In genomic region chr7:43686991-43687390, GRCh38 we compare ENCODE assay signal across 16 cellular contexts. TPM values are rescaled to one million over a fixed set of nuclear protein-coding genes. Genes with fewer than 3 reads are reported as not detected.
A peak's percentile ranks its signal among the peaks of the same experiment; 100 is the strongest.
DNase-seq lines count a peak whose midpoint lies in the region; ATAC-seq and TF ChIP-seq lines count a peak whose summit lies in the region.
"Had no signal": no experiment of that assay in that cellular context is flagged by ENCODE, and none has a peak within 500 bp of the region (broad histone marks: within the 10 kb centered on the region; RNA-seq: fewer than 3 reads in every experiment).

No MANE protein-coding gene starts in this region.

- H2AK5ac ChIP-seq in mesendoderm (ENCODE audit: low read length) (no peak overlapping the region), mesenchymal stem cell (ENCODE audit: low read length, severe bottlenecking) (no peak overlapping the region)

- CTCF ChIA-PET in WTC11 (lab: Charles Lee): interaction anchor here (1.1 to 4.0 kb wide), 2 partner anchors 13 to 105 kb away, joined by 4 to 20 read pairs; partner anchors contain the start of gene STK17A

- WGBS in mesendoderm (ENCODE audit: extremely low coverage, insufficient coverage, low lambda C conversion rate): no CpG with 5 or more reads among the region's 2 CpGs
- WGBS in mesenchymal stem cell: 94% methylated on average over 1 of the region's 2 CpGs

- ATAC-seq in activated naive CD4-positive, alpha-beta T cell treated with anti-CD3 and anti-CD28 coated beads, Interleukin-2, amount 50 U/mL, for 72 hours: no peak
- ATAC-seq in WTC11: no peak
- ATAC-seq in GM18517 (IDR thresholded peaks at IDR 0.05; ENCODE audit: unreplicated experiment): no peak
- ATAC-seq: HCT116, HepG2 had no signal

- H3K14ac ChIP-seq in mesenchymal stem cell (ENCODE audit: low read length in 2 of 2): no peak overlapping the region

- H3K27ac ChIP-seq in mesendoderm (ENCODE audit: low read depth, low read length): no peak overlapping the region
- H3K27ac ChIP-seq in mesenchymal stem cell (ENCODE audit: low read length, poor library complexity, severe bottlenecking): no peak overlapping the region
- H3K27ac ChIP-seq in colonic mucosa: no peak overlapping the region
- H3K27ac ChIP-seq: 22Rv1, GM23248 had no signal

- no peak overlapping the region for H3K4me3 Mint-ChIP-seq in activated naive CD4-positive, alpha-beta T cell treated with anti-CD3 and anti-CD28 coated beads, Interleukin-2, amount 50 U/mL, for 24 hours
- H3K4me3 Mint-ChIP-seq in WTC11 (no peak overlapping the region), progenitor cell of endocrine pancreas (ENCODE audit: low read depth) (no peak overlapping the region)
- H3K4me3 Mint-ChIP-seq: CD14-positive monocyte had no signal

- H3K9me3 Mint-ChIP-seq in activated naive CD4-positive, alpha-beta T cell treated with anti-CD3 and anti-CD28 coated beads, Interleukin-2, amount 50 U/mL, for 24 hours: peaks cover 5% of the 10 kb centered on the region
- peaks cover 5 to 10% of the 10 kb centered on the region in 2 donors for H3K9me3 Mint-ChIP-seq in activated naive CD4-positive, alpha-beta T cell treated with anti-CD3 and anti-CD28 coated beads, Interleukin-2, amount 50 U/mL, for 72 hours
- H3K9me3 Mint-ChIP-seq in WTC11: peaks cover 34% of the 10 kb centered on the region
- H3K9me3 Mint-ChIP-seq in progenitor cell of endocrine pancreas (ENCODE audit: low read depth): peaks cover 21% of the 10 kb centered on the region

- no peak for DNase-seq in activated naive CD4-positive, alpha-beta T cell treated with anti-CD3 and anti-CD28 coated beads, Interleukin-2, amount 50 U/mL, for 72 hours (ENCODE audit: low spot score in 2 of 2)
- DNase-seq in WTC11 (ENCODE audit: low spot score): no peak
- DNase-seq in mesendoderm: no peak
- DNase-seq in progenitor cell of endocrine pancreas (ENCODE audit: low spot score, unreplicated experiment): no peak
- DNase-seq in mesenchymal stem cell: no peak
- no peak for DNase-seq in colonic mucosa
- DNase-seq: DMS 273 treated with DMSO at 0.1 percent for 48 hours, DND-41, GDM1, GM23248 had no signal

- H3K4me2 ChIP-seq in mesendoderm (ENCODE audit: low read length): no peak overlapping the region
- H3K4me2 ChIP-seq in mesenchymal stem cell (ENCODE audit: low read length, poor library complexity, severe bottlenecking): no peak overlapping the region

- H3K4ac ChIP-seq in mesendoderm (ENCODE audit: low read depth, low read length) (no peak overlapping the region), mesenchymal stem cell (ENCODE audit: low read depth in 1 of 2, low read length in 2 of 2) (no peak overlapping the region)

- H3K36me3 Mint-ChIP-seq in activated naive CD4-positive, alpha-beta T cell treated with anti-CD3 and anti-CD28 coated beads, Interleukin-2, amount 50 U/mL, for 24 hours: peaks cover 18% of the 10 kb centered on the region
- H3K36me3 Mint-ChIP-seq in activated naive CD4-positive, alpha-beta T cell treated with anti-CD3 and anti-CD28 coated beads, Interleukin-2, amount 50 U/mL, for 72 hours: peaks cover 5 to 50% of the 10 kb centered on the region in 2 donors
- peaks cover 28% of the 10 kb centered on the region for H3K36me3 Mint-ChIP-seq in WTC11
- H3K36me3 Mint-ChIP-seq in progenitor cell of endocrine pancreas (ENCODE audit: insufficient read depth): peaks cover 26% of the 10 kb centered on the region

- H3K79me2 ChIP-seq in mesendoderm (ENCODE audit: control insufficient read depth, insufficient read depth, low read length): peaks cover 48% of the 10 kb centered on the region

- H4K5ac ChIP-seq in mesendoderm (ENCODE audit: low read length): no peak overlapping the region

- H2BK120ac ChIP-seq in mesendoderm (ENCODE audit: low read depth, low read length) (no peak overlapping the region), mesenchymal stem cell (ENCODE audit: low read depth, low read length) (no peak overlapping the region)

- H3K27me3 ChIP-seq in mesendoderm (ENCODE audit: insufficient read depth, low read length, poor library complexity) (no peaks in the 10 kb centered on the region), mesenchymal stem cell (ENCODE audit: control insufficient read depth in 1 of 2, insufficient read depth in 1 of 2, low read length in 2 of 2) (no peaks in the 10 kb centered on the region), colonic mucosa (no peaks in the 10 kb centered on the region)

- POLR2A ChIA-PET in WTC11 (lab: Charles Lee): no interaction called here

- intact Hi-C loops in colonic mucosa (cut with DNase I): no loop called here

- no peak overlapping the region for H3K56ac ChIP-seq in mesendoderm (ENCODE audit: low read length)

- no peak overlapping the region for H3K18ac ChIP-seq in mesendoderm (ENCODE audit: low read length)
- H3K18ac ChIP-seq in mesenchymal stem cell (ENCODE audit: low read depth in 1 of 2, low read length in 2 of 2): no peak overlapping the region

- peaks cover 18% of the 10 kb centered on the region for H3K79me1 ChIP-seq in mesendoderm (ENCODE audit: low read length)
- H3K79me1 ChIP-seq in mesenchymal stem cell (replicated peaks; ENCODE audit: low read length, poor library complexity, severe bottlenecking): peaks cover 23% of the 10 kb centered on the region

- no peak overlapping the region for H2AFZ ChIP-seq in mesenchymal stem cell (ENCODE audit: low read depth, low read length)
- H2AFZ ChIP-seq: GM23248 had no signal

- no peaks in the 10 kb centered on the region for H3K4me1 ChIP-seq in mesendoderm (ENCODE audit: control insufficient read depth, low read depth, low read length)
- H3K4me1 ChIP-seq in mesenchymal stem cell (ENCODE audit: control insufficient read depth, insufficient read depth, low read depth, low read length): peaks cover 3% of the 10 kb centered on the region
- H3K4me1 ChIP-seq in colonic mucosa: no peaks in the 10 kb centered on the region

- H3K27ac Mint-ChIP-seq in activated naive CD4-positive, alpha-beta T cell treated with anti-CD3 and anti-CD28 coated beads, Interleukin-2, amount 50 U/mL, for 24 hours: peak overlapping the region; percentile 71
- no peak overlapping the region for H3K27ac Mint-ChIP-seq in activated naive CD4-positive, alpha-beta T cell treated with anti-CD3 and anti-CD28 coated beads, Interleukin-2, amount 50 U/mL, for 72 hours
- peak overlapping the region; percentile 13; the same call in 1 of the 2 replicates for H3K27ac Mint-ChIP-seq in WTC11
- H3K27ac Mint-ChIP-seq in progenitor cell of endocrine pancreas: no peak overlapping the region
- H3K27ac Mint-ChIP-seq: CD14-positive monocyte had no signal

- no peak overlapping the region for H2BK12ac ChIP-seq in mesenchymal stem cell (ENCODE audit: low read length in 2 of 2)

- TF ChIP-seq CTCF in WTC11 (IDR thresholded peaks at IDR 0.05): no peak
- no peak for TF ChIP-seq CTCF in progenitor cell of endocrine pancreas (IDR thresholded peaks at IDR 0.05; ENCODE audit: unreplicated experiment)
- TF ChIP-seq CTCF in colonic mucosa (IDR thresholded peaks at IDR 0.05): no peak

- H3K27me3 Mint-ChIP-seq in activated naive CD4-positive, alpha-beta T cell treated with anti-CD3 and anti-CD28 coated beads, Interleukin-2, amount 50 U/mL, for 24 hours: no peaks in the 10 kb centered on the region
- no peaks in the 10 kb centered on the region for H3K27me3 Mint-ChIP-seq in WTC11 (ENCODE audit: low read depth)
- H3K27me3 Mint-ChIP-seq in progenitor cell of endocrine pancreas: no peaks in the 10 kb centered on the region

- H3K4me1 Mint-ChIP-seq in activated naive CD4-positive, alpha-beta T cell treated with anti-CD3 and anti-CD28 coated beads, Interleukin-2, amount 50 U/mL, for 24 hours: peaks cover 68% of the 10 kb centered on the region
- H3K4me1 Mint-ChIP-seq in WTC11 (peaks cover 18% of the 10 kb centered on the region), progenitor cell of endocrine pancreas (ENCODE audit: low read depth) (peaks cover 4% of the 10 kb centered on the region)

- H3K9ac ChIP-seq in mesendoderm (ENCODE audit: low read length) (no peak overlapping the region), mesenchymal stem cell (ENCODE audit: low read length) (no peak overlapping the region), colonic mucosa (ENCODE audit: low read depth in 2 of 2, low read length in 2 of 2) (no peak overlapping the region)
- H3K9ac ChIP-seq: GM23248 had no signal

- no peak overlapping the region for H3K23ac ChIP-seq in mesendoderm (ENCODE audit: low read length)
- H3K23ac ChIP-seq in mesenchymal stem cell (ENCODE audit: low read length in 2 of 2): no peak overlapping the region

- H3K9me3 ChIP-seq in mesenchymal stem cell (ENCODE audit: control insufficient read depth, low read length) (no peaks in the 10 kb centered on the region), colonic mucosa (no peaks in the 10 kb centered on the region)

- H4K91ac ChIP-seq in mesenchymal stem cell (ENCODE audit: low read length): no peak overlapping the region

- H4K8ac ChIP-seq in mesendoderm (ENCODE audit: low read depth, low read length) (peak overlapping the region; percentile 28), mesenchymal stem cell (ENCODE audit: low read length) (no peak overlapping the region)

- H3K4me3 ChIP-seq in mesendoderm (ENCODE audit: low read length) (no peak overlapping the region), mesenchymal stem cell (ENCODE audit: insufficient read depth in 1 of 2, low read depth in 1 of 2, low read length in 2 of 2) (no peak overlapping the region), colonic mucosa (no peak overlapping the region)
- H3K4me3 ChIP-seq: GM23248 had no signal

- H3K36me3 ChIP-seq in mesendoderm (ENCODE audit: control insufficient read depth, insufficient read depth, low read length) (no peaks in the 10 kb centered on the region), mesenchymal stem cell (ENCODE audit: control insufficient read depth in 1 of 2, insufficient read depth in 2 of 2, low read depth in 1 of 2, low read length in 2 of 2) (no peaks in the 10 kb centered on the region), colonic mucosa (no peaks in the 10 kb centered on the region)

- H2BK15ac ChIP-seq in mesendoderm (replicated peaks; ENCODE audit: low read depth) (no peak overlapping the region), mesenchymal stem cell (ENCODE audit: low read depth, poor library complexity, severe bottlenecking) (no peak overlapping the region)

- no peak overlapping the region for H2BK5ac ChIP-seq in mesendoderm (ENCODE audit: low read length)
- H2BK5ac ChIP-seq in mesenchymal stem cell (ENCODE audit: low read depth, low read length, poor library complexity, severe bottlenecking): no peak overlapping the region

TF ChIP-seq in WTC11, 78 proteins besides CTCF, POLR2A, EP300 and RAD21 (continues in another document):
- TF ChIP-seq TEAD4 (CRISPR knock-in tag; IDR thresholded peaks at IDR 0.05): no peak
- TF ChIP-seq PRRX2 (CRISPR knock-in tag; IDR thresholded peaks at IDR 0.05): no peak

RNA-seq across cellular contexts. Expression of gene COA1, which starts 42.3 kb away (rescaled TPM):
- total RNA-seq in activated naive CD4-positive, alpha-beta T cell treated with anti-CD3 and anti-CD28 coated beads, Interleukin-2, amount 50 U/mL, for 72 hours: 10 to 100 TPM; 31.9 to 72.4 TPM
- total RNA-seq in WTC11 (2021) (132 to 148 TPM (median 146 TPM) in 3 replicates), progenitor cell of endocrine pancreas (85.1 and 85.3 TPM in 2 replicates), colonic mucosa (10 to 100 TPM; 24.8 to 45.1 TPM)
- 129 TPM for polyA plus RNA-seq in mesendoderm (2013, experiment 1 of 2)
- polyA plus RNA-seq in mesendoderm (2013, experiment 2 of 2): 132 TPM
- polyA plus RNA-seq in mesenchymal stem cell (2013, experiment 1 of 2): 53.6 TPM
- polyA plus RNA-seq in mesenchymal stem cell (2013, experiment 2 of 2): 55.1 TPM

Comparison
In these comparisons a context has a peak if more than half of its experiments do, and no peak if none do; other contexts are left out.
1. H3K27ac Mint-ChIP-seq: peak in activated naive CD4-positive, alpha-beta T cell treated with anti-CD3 and anti-CD28 coated beads, Interleukin-2, amount 50 U/mL, for 24 hours (single experiment) and WTC11 (single experiment); none in activated naive CD4-positive, alpha-beta T cell treated with anti-CD3 and anti-CD28 coated beads, Interleukin-2, amount 50 U/mL, for 72 hours (0 of 2) and progenitor cell of endocrine pancreas (single experiment).